13 cellular contexts compared by ENCODE assay signal in the genomic region with DNA sequence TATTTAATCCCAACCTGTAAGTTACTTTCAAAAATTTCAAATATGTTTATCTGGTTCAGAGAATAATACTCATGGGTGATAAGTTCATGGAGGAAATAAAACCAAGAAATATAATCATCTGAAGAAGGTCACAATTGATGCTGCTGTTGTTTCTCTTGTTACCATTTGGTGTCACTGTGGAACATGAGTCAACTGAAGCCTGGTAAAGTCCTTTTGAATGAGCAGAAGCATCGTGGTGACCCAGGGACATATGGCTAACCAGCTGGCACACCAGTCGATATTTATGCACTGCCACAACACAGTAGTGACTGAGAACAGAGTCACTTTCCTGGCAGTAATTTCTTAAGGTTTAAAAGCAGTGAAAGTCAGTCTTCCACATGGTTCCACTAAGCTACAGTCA.
DNase-seq lines count a peak whose midpoint lies in the region; ATAC-seq and TF ChIP-seq lines count a peak whose summit lies in the region.
"Had no signal": no experiment of that assay in that cellular context is flagged by ENCODE, and none has a peak within 500 bp of the region (broad histone marks: within the 10 kb centered on the region; RNA-seq: fewer than 3 reads in every experiment).

No MANE protein-coding gene starts in this region.

- no peak overlapping the region for H3K4me2 ChIP-seq in OCI-LY3 (ENCODE audit: low read length)
- H3K4me2 ChIP-seq: BLaER1 treated with 17β-estradiol and CSF1 and Interleukin-3, amounts not matched to agents 10 nM and 100 nM had no signal

- peaks cover 3% of the 10 kb centered on the region for H3K4me1 ChIP-seq in OCI-LY3 (ENCODE audit: low read length)
- H3K4me1 ChIP-seq in esophagus muscularis mucosa = no peaks in the 10 kb centered on the region
- H3K4me1 ChIP-seq: ascending aorta; BLaER1 treated with 17β-estradiol and CSF1 and Interleukin-3, amounts not matched to agents 10 nM and 100 nM had no signal

- ATAC-seq in HG03521 (IDR thresholded peaks at IDR 0.05; ENCODE audit: unreplicated experiment) (no peak), HG03469 (IDR thresholded peaks at IDR 0.05; ENCODE audit: unreplicated experiment) (no peak)

- peak; percentile 55 for DNase-seq in D341Med (ENCODE audit: low spot score)
- DNase-seq in HEK293T (ENCODE audit: extremely low spot score) = peak; percentile 10
- peak; percentile 14 for DNase-seq in esophagus muscularis mucosa (ENCODE audit: extremely low spot score)
- DNase-seq in retina = no peak
- no peak for DNase-seq in posterior vena cava (ENCODE audit: low spot score)
- DNase-seq: activated T-cell treated with anti-CD3 and anti-CD28 coated beads, Interleukin-2, amount 50 U/mL, for 24 hours; NCI-H187; Right ventricle myocardium superior had no signal

- peak; percentile 62 for TF ChIP-seq CTCF in OCI-LY3 (IDR thresholded peaks at IDR 0.05; ENCODE audit: low read depth, low read length)
- no peak for TF ChIP-seq CTCF in esophagus muscularis mucosa (IDR thresholded peaks at IDR 0.05)

- H4K20me1 ChIP-seq in OCI-LY3 (ENCODE audit: insufficient read depth, low read length) = no peaks in the 10 kb centered on the region
- H4K20me1 ChIP-seq: BLaER1 treated with 17β-estradiol and CSF1 and Interleukin-3, amounts not matched to agents 10 nM and 100 nM had no signal

- 71% methylated on average over 2 of the region's 2 CpGs for WGBS in esophagus muscularis mucosa

- no peaks in the 10 kb centered on the region for H3K27me3 ChIP-seq in OCI-LY3 (ENCODE audit: low read depth, low read length)
- H3K27me3 ChIP-seq in esophagus muscularis mucosa = no peaks in the 10 kb centered on the region
- H3K27me3 ChIP-seq: ascending aorta; BLaER1 treated with 17β-estradiol and CSF1 and Interleukin-3, amounts not matched to agents 10 nM and 100 nM had no signal

- TF ChIP-seq EP300 in esophagus muscularis mucosa (IDR thresholded peaks at IDR 0.05) = no peak

- no peak overlapping the region for H3K4me3 ChIP-seq in OCI-LY3 (ENCODE audit: low read length)
- no peak overlapping the region for H3K4me3 ChIP-seq in esophagus muscularis mucosa
- H3K4me3 ChIP-seq: ascending aorta; BLaER1 treated with 17β-estradiol and CSF1 and Interleukin-3, amounts not matched to agents 10 nM and 100 nM had no signal

- H3K27ac ChIP-seq in OCI-LY3 (ENCODE audit: low read length) (no peak overlapping the region), esophagus muscularis mucosa (replicated peaks in 1 of 4) (no peak overlapping the region)
- H3K27ac ChIP-seq: ascending aorta; BLaER1 treated with 17β-estradiol and CSF1 and Interleukin-3, amounts not matched to agents 10 nM and 100 nM had no signal

- H3K79me2 ChIP-seq in OCI-LY3 (ENCODE audit: low read length) = no peaks in the 10 kb centered on the region

- CTCF ChIA-PET in HEK293T (lab: Yijun Ruan, JAX) = no interaction called here

- peaks cover 3% of the 10 kb centered on the region; the same call in 1 of the 2 replicates for H3K9me3 ChIP-seq in OCI-LY3 (ENCODE audit: insufficient read depth, low read length)
- peaks cover 0 to 16% (median 8%) of the 10 kb centered on the region in 4 donors for H3K9me3 ChIP-seq in esophagus muscularis mucosa

- no peak overlapping the region for H2AFZ ChIP-seq in OCI-LY3 (ENCODE audit: low read depth, low read length)

- no peak for TF ChIP-seq POLR2A in esophagus muscularis mucosa (IDR thresholded peaks at IDR 0.05; ENCODE audit: low read depth)

- intact Hi-C loops in esophagus muscularis mucosa (cut with DNase I) (no loop called here), posterior vena cava (cut with DNase I) (no loop called here)

- H3K36me3 ChIP-seq in OCI-LY3 (replicated peaks; ENCODE audit: low read depth, low read length) (peaks cover 4% of the 10 kb centered on the region), esophagus muscularis mucosa (no peaks in the 10 kb centered on the region)
- H3K36me3 ChIP-seq: ascending aorta; BLaER1 treated with 17β-estradiol and CSF1 and Interleukin-3, amounts not matched to agents 10 nM and 100 nM had no signal

- H3K9ac ChIP-seq in OCI-LY3 (ENCODE audit: low read length) = no peak overlapping the region
- H3K9ac ChIP-seq: BLaER1 treated with 17β-estradiol and CSF1 and Interleukin-3, amounts not matched to agents 10 nM and 100 nM had no signal

- POLR2A ChIA-PET in HEK293T (lab: Yijun Ruan, JAX) = no interaction called here

TF ChIP-seq in HEK293T, 16 proteins besides CTCF, POLR2A, EP300 and RAD21:
- TF ChIP-seq CTBP1 (IDR thresholded peaks at IDR 0.05; ENCODE audit: borderline replicate concordance) = no peak
- no peak for TF ChIP-seq ARNT (IDR thresholded peaks at IDR 0.05)
- no peak for TF ChIP-seq SP1 (IDR thresholded peaks at IDR 0.05)
- TF ChIP-seq NFRKB (IDR thresholded peaks at IDR 0.05) = no peak
- TF ChIP-seq FOXK2 (IDR thresholded peaks at IDR 0.05) = no peak
- no peak for TF ChIP-seq SUZ12 (IDR thresholded peaks at IDR 0.05)
- TF ChIP-seq ZNF384 (IDR thresholded peaks at IDR 0.05) = no peak
- no peak for TF ChIP-seq FOXM1 (IDR thresholded peaks at IDR 0.05; ENCODE audit: borderline replicate concordance)
- TF ChIP-seq L3MBTL2 (conservative IDR thresholded peaks at IDR 0.05) = no peak
- TF ChIP-seq TARDBP (IDR thresholded peaks at IDR 0.05) = no peak
- TF ChIP-seq FOXA1 (IDR thresholded peaks at IDR 0.05) = no peak
- TF ChIP-seq LEF1 (IDR thresholded peaks at IDR 0.05; ENCODE audit: borderline replicate concordance) = no peak
- TF ChIP-seq, protein P1, sequence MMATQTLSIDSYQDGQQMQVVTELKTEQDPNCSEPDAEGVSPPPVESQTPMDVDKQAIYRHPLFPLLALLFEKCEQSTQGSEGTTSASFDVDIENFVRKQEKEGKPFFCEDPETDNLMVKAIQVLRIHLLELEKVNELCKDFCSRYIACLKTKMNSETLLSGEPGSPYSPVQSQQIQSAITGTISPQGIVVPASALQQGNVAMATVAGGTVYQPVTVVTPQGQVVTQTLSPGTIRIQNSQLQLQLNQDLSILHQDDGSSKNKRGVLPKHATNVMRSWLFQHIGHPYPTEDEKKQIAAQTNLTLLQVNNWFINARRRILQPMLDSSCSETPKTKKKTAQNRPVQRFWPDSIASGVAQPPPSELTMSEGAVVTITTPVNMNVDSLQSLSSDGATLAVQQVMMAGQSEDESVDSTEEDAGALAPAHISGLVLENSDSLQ (IDR thresholded peaks at IDR 0.05) = no peak
- no peak for TF ChIP-seq ELF4 (IDR thresholded peaks at IDR 0.05)
- TF ChIP-seq HDGF (IDR thresholded peaks at IDR 0.05; ENCODE audit: borderline replicate concordance) = no peak
- TF ChIP-seq BHLHE40 (IDR thresholded peaks at IDR 0.05; ENCODE audit: borderline replicate concordance) = no peak

Comparison
In these comparisons a context has a peak if more than half of its experiments do, and no peak if none do; other contexts are left out.
1. DNase-seq: peak in D341Med (single experiment), HEK293T (single experiment) and esophagus muscularis mucosa (single experiment); none in retina (single experiment) and posterior vena cava (single experiment).